ENCODE assay signal across 20 cellular contexts in genomic region chr6:65979120-65979519, GRCh38.
"Had no signal": no experiment of that assay in that cellular context is flagged by ENCODE, and none has a peak within 500 bp of the region (broad histone marks: within the 10 kb centered on the region; RNA-seq: fewer than 3 reads in every experiment).

No MANE protein-coding gene starts in this region.

- DNase-seq: activated CD4-positive, alpha-beta memory T cell treated with anti-CD3 and anti-CD28 coated beads for 36 hours; activated CD4-positive, alpha-beta T cell treated with anti-CD3 and anti-CD28 coated beads for 1 hour; activated CD8-positive, alpha-beta memory T cell treated with anti-CD3 and anti-CD28 coated beads, Interleukin-2, amount 50 U/mL, for 4 hours; activated naive CD8-positive, alpha-beta T cell treated with anti-CD3 and anti-CD28 coated beads, Interleukin-2, amount 10 ng/mL, durations not matched to agents 7 days and 5 days; activated T-cell treated with anti-CD3 and anti-CD28 coated beads, Interleukin-2, amount 50 U/mL, for 72 hours; aorta; dorsolateral prefrontal cortex; esophagus squamous epithelium; kidney; left ventricle myocardium inferior; mesendoderm; nephron progenitor cell; psoas muscle; right lobe of liver; stimulated activated CD4-positive, alpha-beta T cell treated with anti-CD3 and anti-CD28 coated beads, Interleukin-12 subunit alpha, Interleukin-12 subunit beta, amount 100 ng/mL, for 4 hours; stimulated activated naive CD4-positive, alpha-beta T cell treated with Interleukin-2 at 50 U/mL for 16 hours had no signal

- H3K9me3 ChIP-seq: gastroesophageal sphincter, psoas muscle, right lobe of liver, suprapubic skin had no signal

- H3K4me3 ChIP-seq: dorsolateral prefrontal cortex, esophagus squamous epithelium, gastroesophageal sphincter, left ventricle myocardium inferior, psoas muscle, right lobe of liver, suprapubic skin had no signal

- H3K36me3 ChIP-seq: esophagus squamous epithelium, gastroesophageal sphincter, left ventricle myocardium inferior, right lobe of liver, suprapubic skin had no signal

- H3K27me3 ChIP-seq: dorsolateral prefrontal cortex, esophagus squamous epithelium, gastroesophageal sphincter, right lobe of liver, suprapubic skin had no signal

- FAIRE-seq: bronchial epithelial cell, endometrium, kidney had no signal
